ENCODE assay signal across 17 cellular contexts in the genomic region with DNA sequence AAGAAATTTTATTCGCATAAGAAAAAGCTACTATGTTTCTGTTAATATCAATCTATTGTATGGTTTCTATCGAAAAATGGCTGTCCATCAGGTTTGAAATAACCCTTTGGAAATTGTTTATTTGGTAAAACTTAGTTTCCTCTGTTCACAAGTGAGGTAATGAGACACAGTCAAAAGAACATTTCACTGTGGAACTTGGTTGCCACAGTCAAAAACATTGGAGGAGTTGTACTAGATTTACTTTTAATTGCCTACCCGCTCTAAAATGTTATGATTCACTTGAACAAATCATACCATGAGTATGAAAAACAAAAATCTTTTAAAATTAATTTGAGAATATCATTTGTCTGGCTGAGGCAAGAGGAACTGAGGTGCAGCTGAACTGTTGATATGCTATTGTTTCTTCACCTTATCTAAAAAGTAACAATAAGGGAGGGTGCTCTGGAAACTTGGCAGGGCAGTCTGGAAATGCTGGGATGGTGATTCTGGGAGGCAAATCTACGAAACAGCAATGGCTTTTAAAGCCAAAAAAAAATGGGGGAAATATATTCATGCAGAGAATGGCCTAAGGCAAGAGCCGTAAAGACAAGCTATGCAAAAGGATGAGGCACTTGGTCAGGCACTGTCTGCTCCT. TPM values are rescaled to one million over a fixed set of nuclear protein-coding genes. Genes with fewer than 3 reads are reported as not detected.
DNase-seq lines count a peak whose midpoint lies in the region; ATAC-seq and TF ChIP-seq lines count a peak whose summit lies in the region.
"Had no signal": no experiment of that assay in that cellular context is flagged by ENCODE, and none has a peak within 500 bp of the region (broad histone marks: within the 10 kb centered on the region; RNA-seq: fewer than 3 reads in every experiment).

No MANE protein-coding gene starts in this region.

- H3K4me2 ChIP-seq in OCI-LY7 (ENCODE audit: low read length): no peak overlapping the region

- 62% methylated on average over 5 of the region's 5 CpGs for WGBS in right cardiac atrium

- H3K4me1 Mint-ChIP-seq in dendritic cell treated with granulocyte-macrophage colony-stimulating factor and Interleukin-4, amounts not matched to agents 40 ng/mL and 50 ng/mL, for 4 days (ENCODE audit: low read depth): peaks cover 51% of the 10 kb centered on the region

- H3K27ac ChIP-seq in RWPE1: peak overlapping the region; percentile 50; the same call in 1 of the 2 replicates
- peak overlapping the region; percentile 42 for H3K27ac ChIP-seq in right cardiac atrium (ENCODE audit: low read length)
- peak overlapping the region; percentile 58 for H3K27ac ChIP-seq in stomach smooth muscle (ENCODE audit: low read length)
- H3K27ac ChIP-seq in OCI-LY7 (ENCODE audit: low read depth, low read length, poor library complexity, severe bottlenecking): no peak overlapping the region

- H3K27me3 ChIP-seq in right cardiac atrium (ENCODE audit: control insufficient read depth, insufficient read depth) (no peaks in the 10 kb centered on the region), stomach smooth muscle (ENCODE audit: control insufficient read depth in 1 of 2, insufficient read depth in 2 of 2, low read length in 2 of 2) (no peaks in the 10 kb centered on the region)
- H3K27me3 ChIP-seq: body of pancreas had no signal

- no peak for TF ChIP-seq CTCF in RWPE1 (conservative IDR thresholded peaks at IDR 0.05; ENCODE audit: low read depth)
- no peak for TF ChIP-seq CTCF in OCI-LY7 (conservative IDR thresholded peaks at IDR 0.05; ENCODE audit: low read length)

- BruUV-seq in OCI-LY7 (replicated peaks; lab: Mats Ljungman, UMichigan): no TSS peak

- POLR2A ChIA-PET in RWPE1 (lab: Yijun Ruan, JAX; ENCODE audit: low non-redundant PET): no interaction called here
- POLR2A ChIA-PET in OCI-LY7 (lab: Charles Lee): interaction anchor here (0.6 to 0.7 kb wide), 3 partner anchors 18 to 41 kb away, joined by 3 to 4 read pairs (median 3); no protein-coding TSS in a partner anchor

- H3K4me3 ChIP-seq in right cardiac atrium (ENCODE audit: low read length) (no peak overlapping the region), stomach smooth muscle (ENCODE audit: low read length in 2 of 2) (peak overlapping the region; percentile 41 to 44), OCI-LY7 (ENCODE audit: low read depth, low read length, poor library complexity, severe bottlenecking) (no peak overlapping the region)
- H3K4me3 ChIP-seq: body of pancreas had no signal

- H3K9me2 ChIP-seq in OCI-LY7 (ENCODE audit: insufficient read depth, low read length): no peaks in the 10 kb centered on the region

- H4K20me1 ChIP-seq in OCI-LY7 (ENCODE audit: insufficient read depth, low read length): no peaks in the 10 kb centered on the region

- no peaks in the 10 kb centered on the region for H3K79me2 ChIP-seq in OCI-LY7 (ENCODE audit: insufficient read depth, low read depth, low read length)

- H3K36me3 ChIP-seq in stomach smooth muscle (ENCODE audit: control insufficient read depth in 2 of 2, insufficient read depth in 2 of 2, low read length in 2 of 2) (no peaks in the 10 kb centered on the region), OCI-LY7 (ENCODE audit: insufficient read depth, low read length) (no peaks in the 10 kb centered on the region)

- DNase-seq in RWPE1 (ENCODE audit: low spot score) (no peak), right cardiac atrium (peak; percentile 43 to 61 (median 50)), OCI-LY7 (ENCODE audit: low spot score) (no peak), HUDEP-2 (lab: John Stamatoyannopoulos, UW; ENCODE audit: unreplicated experiment in 76 of 76) (no peak), dedifferentiated amniotic fluid mesenchymal stem cell (ENCODE audit: extremely low spot score) (no peak)
- DNase-seq: activated CD4-positive, alpha-beta T cell treated with anti-CD3 and anti-CD28 coated beads, Interleukin-2, amount 50 U/mL, for 1 hour; body of pancreas; CD8-positive, alpha-beta T cell; NCI-H146; NCI-H524 treated with DMSO at 0.1 percent for 48 hours; occipital lobe; RPMI8226; stimulated activated CD4-positive, alpha-beta T cell treated with anti-CD3 and anti-CD28 coated beads, Interleukin-2, amount 100 ng/mL, for 24 hours had no signal

- H2AFZ ChIP-seq in OCI-LY7 (ENCODE audit: low read length): no peak overlapping the region

- H3K9ac ChIP-seq in stomach smooth muscle (ENCODE audit: low read length in 2 of 2): peak overlapping the region in 1 of 2 donors; percentile 13

- peak overlapping the region; percentile 7 for H3K27ac Mint-ChIP-seq in dendritic cell treated with granulocyte-macrophage colony-stimulating factor and Interleukin-4, amounts not matched to agents 40 ng/mL and 50 ng/mL, for 4 days
- H3K27ac Mint-ChIP-seq: CD8-positive, alpha-beta T cell; memory B cell; T-helper 2 cell treated with Interferon-gamma antibody and Interleukin-4, amounts not matched to agents 5 μg/mL and 100 μg/mL, for 36 hours had no signal

- H3K27me3 Mint-ChIP-seq in dendritic cell treated with granulocyte-macrophage colony-stimulating factor and Interleukin-4, amounts not matched to agents 40 ng/mL and 50 ng/mL, for 4 days: no peaks in the 10 kb centered on the region
- H3K27me3 Mint-ChIP-seq: memory B cell had no signal

- no peak overlapping the region for H3K4me3 Mint-ChIP-seq in dendritic cell treated with granulocyte-macrophage colony-stimulating factor and Interleukin-4, amounts not matched to agents 40 ng/mL and 50 ng/mL, for 4 days
- H3K4me3 Mint-ChIP-seq: CD8-positive, alpha-beta T cell; memory B cell; T-helper 2 cell treated with Interferon-gamma antibody and Interleukin-4, amounts not matched to agents 5 μg/mL and 100 μg/mL, for 36 hours had no signal

- intact Hi-C loops in dendritic cell treated with granulocyte-macrophage colony-stimulating factor and Interleukin-4, amounts not matched to agents 40 ng/mL and 50 ng/mL, for 4 days (cut with micrococcal nuclease): no loop called here
- intact Hi-C loops in right cardiac atrium (cut with DNase I) (no loop called here), OCI-LY7 (cut with micrococcal nuclease; ENCODE audit: unreplicated experiment) (no loop called here)

- ATAC-seq in right cardiac atrium: peak; percentile 73 to 94
- ATAC-seq: CD8-positive, alpha-beta T cell had no signal

- H3K36me3 Mint-ChIP-seq in dendritic cell treated with granulocyte-macrophage colony-stimulating factor and Interleukin-4, amounts not matched to agents 40 ng/mL and 50 ng/mL, for 4 days (ENCODE audit: low read depth): peaks cover 53% of the 10 kb centered on the region

- no peaks in the 10 kb centered on the region for H3K9me3 Mint-ChIP-seq in dendritic cell treated with granulocyte-macrophage colony-stimulating factor and Interleukin-4, amounts not matched to agents 40 ng/mL and 50 ng/mL, for 4 days
- H3K9me3 Mint-ChIP-seq: CD8-positive, alpha-beta T cell; memory B cell; T-helper 2 cell treated with Interferon-gamma antibody and Interleukin-4, amounts not matched to agents 5 μg/mL and 100 μg/mL, for 36 hours had no signal

- H3K4me1 ChIP-seq in right cardiac atrium (ENCODE audit: control insufficient read depth, insufficient read depth, low read length) (no peaks in the 10 kb centered on the region), stomach smooth muscle (ENCODE audit: control insufficient read depth, insufficient read depth, low read length) (peaks cover 13% of the 10 kb centered on the region), OCI-LY7 (ENCODE audit: insufficient read depth, low read length, poor library complexity, severe bottlenecking) (peaks cover 7% of the 10 kb centered on the region)

- H3K9me3 ChIP-seq in right cardiac atrium (ENCODE audit: control insufficient read depth, low read length) (no peaks in the 10 kb centered on the region), stomach smooth muscle (ENCODE audit: control insufficient read depth in 2 of 2, low read length in 2 of 2) (no peaks in the 10 kb centered on the region), OCI-LY7 (ENCODE audit: low read length) (no peaks in the 10 kb centered on the region)
- H3K9me3 ChIP-seq: body of pancreas had no signal

- CTCF ChIA-PET in RWPE1 (lab: Yijun Ruan, JAX) (no interaction called here), OCI-LY7 (lab: Charles Lee; ENCODE audit: unreplicated experiment) (no interaction called here)

RNA-seq across cellular contexts. Expression of a gene that starts 46.4 kb away (rescaled TPM):
- total RNA-seq in right cardiac atrium: 10 to 100 TPM; 19.5 to 32.1 (median 24.6) TPM
- polyA plus RNA-seq in right cardiac atrium: 4.2 TPM
- total RNA-seq in OCI-LY7 (2014; rRNA removed; shearing (Covaris generic)): 25.6 and 33.7 TPM in 2 replicates
- total RNA-seq in OCI-LY7 (2022): 44.7 and 56.6 TPM in 2 replicates

Comparison
In these comparisons a context has a peak if more than half of its experiments do, and no peak if none do; other contexts are left out.
1. DNase-seq: peak in right cardiac atrium (3 of 3); none in RWPE1 (single experiment), OCI-LY7 (single experiment), HUDEP-2 (0 of 76) and dedifferentiated amniotic fluid mesenchymal stem cell (single experiment).
2. H3K4me3 ChIP-seq: peak in stomach smooth muscle (2 of 2); none in right cardiac atrium (single experiment) and OCI-LY7 (single experiment).